Comparison of ENCODE assay signal across 1 cellular context in the genomic region with DNA sequence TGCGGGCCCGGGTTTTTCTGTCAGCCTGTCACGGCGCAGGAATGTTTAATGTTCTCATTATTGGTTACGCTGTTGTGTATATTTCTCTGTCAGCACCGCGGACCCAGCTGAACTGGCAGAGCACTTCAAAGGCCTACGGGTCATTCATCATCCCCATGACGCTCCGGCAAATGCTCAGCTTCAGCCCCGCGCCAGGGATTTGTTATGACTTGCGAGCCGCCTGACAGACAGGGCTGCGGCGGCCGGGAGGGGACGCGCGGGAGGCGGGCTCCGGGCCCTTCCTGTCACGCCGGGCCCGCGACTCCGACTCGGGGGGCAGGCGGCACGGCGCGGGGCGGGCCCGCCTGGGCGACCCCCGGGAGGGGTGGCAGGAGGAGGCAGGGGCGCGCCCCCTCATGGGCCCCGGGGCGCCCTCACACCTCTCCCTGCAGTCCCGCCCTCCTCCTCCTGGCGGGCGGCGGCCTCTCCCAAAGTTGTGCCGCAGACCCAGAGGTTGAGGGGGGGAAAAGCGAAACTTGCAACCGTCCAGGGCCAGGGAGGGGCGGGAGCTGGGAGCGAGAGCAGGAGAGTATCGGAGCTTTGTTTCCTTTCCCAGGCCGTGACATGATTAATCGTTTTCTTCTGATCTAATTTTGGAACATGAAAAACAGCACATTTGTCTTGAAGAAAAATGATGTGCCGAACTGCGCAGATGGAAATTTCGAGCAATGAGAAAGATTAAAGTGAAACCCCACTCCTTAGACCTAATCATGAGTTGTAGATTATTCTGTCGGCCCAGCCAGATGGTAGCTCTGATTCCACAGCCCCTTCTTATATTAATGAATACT.
TF ChIP-seq lines count a peak whose summit lies in the region.

No MANE protein-coding gene starts in this region.

TF ChIP-seq in K562, 482 proteins besides CTCF, POLR2A, EP300 and RAD21 (continued from another document and continues in another):
- peak; percentile 99 for TF ChIP-seq TCF7 (IDR thresholded peaks at IDR 0.05; ENCODE audit: borderline replicate concordance)
- TF ChIP-seq ATF7 (IDR thresholded peaks at IDR 0.05): peak; percentile 68; the same call in 1 of the 2 replicates
- TF ChIP-seq, protein P1, sequence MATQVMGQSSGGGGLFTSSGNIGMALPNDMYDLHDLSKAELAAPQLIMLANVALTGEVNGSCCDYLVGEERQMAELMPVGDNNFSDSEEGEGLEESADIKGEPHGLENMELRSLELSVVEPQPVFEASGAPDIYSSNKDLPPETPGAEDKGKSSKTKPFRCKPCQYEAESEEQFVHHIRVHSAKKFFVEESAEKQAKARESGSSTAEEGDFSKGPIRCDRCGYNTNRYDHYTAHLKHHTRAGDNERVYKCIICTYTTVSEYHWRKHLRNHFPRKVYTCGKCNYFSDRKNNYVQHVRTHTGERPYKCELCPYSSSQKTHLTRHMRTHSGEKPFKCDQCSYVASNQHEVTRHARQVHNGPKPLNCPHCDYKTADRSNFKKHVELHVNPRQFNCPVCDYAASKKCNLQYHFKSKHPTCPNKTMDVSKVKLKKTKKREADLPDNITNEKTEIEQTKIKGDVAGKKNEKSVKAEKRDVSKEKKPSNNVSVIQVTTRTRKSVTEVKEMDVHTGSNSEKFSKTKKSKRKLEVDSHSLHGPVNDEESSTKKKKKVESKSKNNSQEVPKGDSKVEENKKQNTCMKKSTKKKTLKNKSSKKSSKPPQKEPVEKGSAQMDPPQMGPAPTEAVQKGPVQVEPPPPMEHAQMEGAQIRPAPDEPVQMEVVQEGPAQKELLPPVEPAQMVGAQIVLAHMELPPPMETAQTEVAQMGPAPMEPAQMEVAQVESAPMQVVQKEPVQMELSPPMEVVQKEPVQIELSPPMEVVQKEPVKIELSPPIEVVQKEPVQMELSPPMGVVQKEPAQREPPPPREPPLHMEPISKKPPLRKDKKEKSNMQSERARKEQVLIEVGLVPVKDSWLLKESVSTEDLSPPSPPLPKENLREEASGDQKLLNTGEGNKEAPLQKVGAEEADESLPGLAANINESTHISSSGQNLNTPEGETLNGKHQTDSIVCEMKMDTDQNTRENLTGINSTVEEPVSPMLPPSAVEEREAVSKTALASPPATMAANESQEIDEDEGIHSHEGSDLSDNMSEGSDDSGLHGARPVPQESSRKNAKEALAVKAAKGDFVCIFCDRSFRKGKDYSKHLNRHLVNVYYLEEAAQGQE (CRISPR knock-in tag; IDR thresholded peaks at IDR 0.05; ENCODE audit: low read depth): 0 out of 2 replicates have a peak, but pooled peaks have one; percentile 39
- TF ChIP-seq, protein P2, sequence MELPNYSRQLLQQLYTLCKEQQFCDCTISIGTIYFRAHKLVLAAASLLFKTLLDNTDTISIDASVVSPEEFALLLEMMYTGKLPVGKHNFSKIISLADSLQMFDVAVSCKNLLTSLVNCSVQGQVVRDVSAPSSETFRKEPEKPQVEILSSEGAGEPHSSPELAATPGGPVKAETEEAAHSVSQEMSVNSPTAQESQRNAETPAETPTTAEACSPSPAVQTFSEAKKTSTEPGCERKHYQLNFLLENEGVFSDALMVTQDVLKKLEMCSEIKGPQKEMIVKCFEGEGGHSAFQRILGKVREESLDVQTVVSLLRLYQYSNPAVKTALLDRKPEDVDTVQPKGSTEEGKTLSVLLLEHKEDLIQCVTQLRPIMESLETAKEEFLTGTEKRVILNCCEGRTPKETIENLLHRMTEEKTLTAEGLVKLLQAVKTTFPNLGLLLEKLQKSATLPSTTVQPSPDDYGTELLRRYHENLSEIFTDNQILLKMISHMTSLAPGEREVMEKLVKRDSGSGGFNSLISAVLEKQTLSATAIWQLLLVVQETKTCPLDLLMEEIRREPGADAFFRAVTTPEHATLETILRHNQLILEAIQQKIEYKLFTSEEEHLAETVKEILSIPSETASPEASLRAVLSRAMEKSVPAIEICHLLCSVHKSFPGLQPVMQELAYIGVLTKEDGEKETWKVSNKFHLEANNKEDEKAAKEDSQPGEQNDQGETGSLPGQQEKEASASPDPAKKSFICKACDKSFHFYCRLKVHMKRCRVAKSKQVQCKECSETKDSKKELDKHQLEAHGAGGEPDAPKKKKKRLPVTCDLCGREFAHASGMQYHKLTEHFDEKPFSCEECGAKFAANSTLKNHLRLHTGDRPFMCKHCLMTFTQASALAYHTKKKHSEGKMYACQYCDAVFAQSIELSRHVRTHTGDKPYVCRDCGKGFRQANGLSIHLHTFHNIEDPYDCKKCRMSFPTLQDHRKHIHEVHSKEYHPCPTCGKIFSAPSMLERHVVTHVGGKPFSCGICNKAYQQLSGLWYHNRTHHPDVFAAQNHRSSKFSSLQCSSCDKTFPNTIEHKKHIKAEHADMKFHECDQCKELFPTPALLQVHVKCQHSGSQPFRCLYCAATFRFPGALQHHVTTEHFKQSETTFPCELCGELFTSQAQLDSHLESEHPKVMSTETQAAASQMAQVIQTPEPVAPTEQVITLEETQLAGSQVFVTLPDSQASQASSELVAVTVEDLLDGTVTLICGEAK (IDR thresholded peaks at IDR 0.05): peak; percentile 45; the same call in 1 of the 2 replicates
- TF ChIP-seq, protein P2 (CRISPR knock-in tag; IDR thresholded peaks at IDR 0.05): no peak
- TF ChIP-seq, protein P3, sequence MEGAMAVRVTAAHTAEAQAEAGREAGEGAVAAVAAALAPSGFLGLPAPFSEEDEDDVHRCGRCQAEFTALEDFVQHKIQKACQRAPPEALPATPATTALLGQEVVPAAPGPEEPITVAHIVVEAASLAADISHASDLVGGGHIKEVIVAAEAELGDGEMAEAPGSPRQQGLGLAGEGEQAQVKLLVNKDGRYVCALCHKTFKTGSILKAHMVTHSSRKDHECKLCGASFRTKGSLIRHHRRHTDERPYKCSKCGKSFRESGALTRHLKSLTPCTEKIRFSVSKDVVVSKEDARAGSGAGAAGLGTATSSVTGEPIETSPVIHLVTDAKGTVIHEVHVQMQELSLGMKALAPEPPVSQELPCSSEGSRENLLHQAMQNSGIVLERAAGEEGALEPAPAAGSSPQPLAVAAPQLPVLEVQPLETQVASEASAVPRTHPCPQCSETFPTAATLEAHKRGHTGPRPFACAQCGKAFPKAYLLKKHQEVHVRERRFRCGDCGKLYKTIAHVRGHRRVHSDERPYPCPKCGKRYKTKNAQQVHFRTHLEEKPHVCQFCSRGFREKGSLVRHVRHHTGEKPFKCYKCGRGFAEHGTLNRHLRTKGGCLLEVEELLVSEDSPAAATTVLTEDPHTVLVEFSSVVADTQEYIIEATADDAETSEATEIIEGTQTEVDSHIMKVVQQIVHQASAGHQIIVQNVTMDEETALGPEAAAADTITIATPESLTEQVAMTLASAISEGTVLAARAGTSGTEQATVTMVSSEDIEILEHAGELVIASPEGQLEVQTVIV (CRISPR knock-in tag; IDR thresholded peaks at IDR 0.05; ENCODE audit: borderline replicate concordance): no peak
- TF ChIP-seq, protein P4, sequence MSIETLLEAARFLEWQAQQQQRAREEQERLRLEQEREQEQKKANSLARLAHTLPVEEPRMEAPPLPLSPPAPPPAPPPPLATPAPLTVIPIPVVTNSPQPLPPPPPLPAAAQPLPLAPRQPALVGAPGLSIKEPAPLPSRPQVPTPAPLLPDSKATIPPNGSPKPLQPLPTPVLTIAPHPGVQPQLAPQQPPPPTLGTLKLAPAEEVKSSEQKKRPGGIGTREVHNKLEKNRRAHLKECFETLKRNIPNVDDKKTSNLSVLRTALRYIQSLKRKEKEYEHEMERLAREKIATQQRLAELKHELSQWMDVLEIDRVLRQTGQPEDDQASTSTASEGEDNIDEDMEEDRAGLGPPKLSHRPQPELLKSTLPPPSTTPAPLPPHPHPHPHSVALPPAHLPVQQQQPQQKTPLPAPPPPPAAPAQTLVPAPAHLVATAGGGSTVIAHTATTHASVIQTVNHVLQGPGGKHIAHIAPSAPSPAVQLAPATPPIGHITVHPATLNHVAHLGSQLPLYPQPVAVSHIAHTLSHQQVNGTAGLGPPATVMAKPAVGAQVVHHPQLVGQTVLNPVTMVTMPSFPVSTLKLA (conservative IDR thresholded peaks at IDR 0.05): 0 out of 4 replicates have a peak, but pooled peaks of 1 of the 2 experiments have one; percentile 24
- TF ChIP-seq SMC3 (conservative IDR thresholded peaks at IDR 0.05; ENCODE audit: insufficient read depth, low read depth, low read length): 0 out of 2 replicates have a peak, but pooled peaks have one; percentile 20
- TF ChIP-seq, protein P5, sequence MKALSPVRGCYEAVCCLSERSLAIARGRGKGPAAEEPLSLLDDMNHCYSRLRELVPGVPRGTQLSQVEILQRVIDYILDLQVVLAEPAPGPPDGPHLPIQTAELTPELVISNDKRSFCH (CRISPR knock-in tag; IDR thresholded peaks at IDR 0.05): no peak
- TF ChIP-seq, protein P5 (tag; IDR thresholded peaks at IDR 0.05): 0 out of 2 replicates have a peak, but pooled peaks have one; percentile 37
- peak; percentile 60 for TF ChIP-seq RBFOX2 (IDR thresholded peaks at IDR 0.05; ENCODE audit: low read depth, low read length)
- TF ChIP-seq NBN (IDR thresholded peaks at IDR 0.05; ENCODE audit: low read depth): 0 out of 2 replicates have a peak, but pooled peaks have one; percentile 11
- peak; percentile 17 for TF ChIP-seq ETS2 (tag; IDR thresholded peaks at IDR 0.05; ENCODE audit: borderline replicate concordance, poor library complexity, severe bottlenecking)
- peak; percentile 89 for TF ChIP-seq TCF7L2 (IDR thresholded peaks at IDR 0.05; ENCODE audit: low read depth, low read length)
- no peak for TF ChIP-seq BRD4 (IDR thresholded peaks at IDR 0.05)
- TF ChIP-seq, protein P6, sequence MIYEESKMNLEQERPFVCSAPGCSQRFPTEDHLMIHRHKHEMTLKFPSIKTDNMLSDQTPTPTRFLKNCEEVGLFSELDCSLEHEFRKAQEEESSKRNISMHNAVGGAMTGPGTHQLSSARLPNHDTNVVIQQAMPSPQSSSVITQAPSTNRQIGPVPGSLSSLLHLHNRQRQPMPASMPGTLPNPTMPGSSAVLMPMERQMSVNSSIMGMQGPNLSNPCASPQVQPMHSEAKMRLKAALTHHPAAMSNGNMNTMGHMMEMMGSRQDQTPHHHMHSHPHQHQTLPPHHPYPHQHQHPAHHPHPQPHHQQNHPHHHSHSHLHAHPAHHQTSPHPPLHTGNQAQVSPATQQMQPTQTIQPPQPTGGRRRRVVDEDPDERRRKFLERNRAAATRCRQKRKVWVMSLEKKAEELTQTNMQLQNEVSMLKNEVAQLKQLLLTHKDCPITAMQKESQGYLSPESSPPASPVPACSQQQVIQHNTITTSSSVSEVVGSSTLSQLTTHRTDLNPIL (CRISPR knock-in tag; IDR thresholded peaks at IDR 0.05): no peak
- TF ChIP-seq, protein P7, sequence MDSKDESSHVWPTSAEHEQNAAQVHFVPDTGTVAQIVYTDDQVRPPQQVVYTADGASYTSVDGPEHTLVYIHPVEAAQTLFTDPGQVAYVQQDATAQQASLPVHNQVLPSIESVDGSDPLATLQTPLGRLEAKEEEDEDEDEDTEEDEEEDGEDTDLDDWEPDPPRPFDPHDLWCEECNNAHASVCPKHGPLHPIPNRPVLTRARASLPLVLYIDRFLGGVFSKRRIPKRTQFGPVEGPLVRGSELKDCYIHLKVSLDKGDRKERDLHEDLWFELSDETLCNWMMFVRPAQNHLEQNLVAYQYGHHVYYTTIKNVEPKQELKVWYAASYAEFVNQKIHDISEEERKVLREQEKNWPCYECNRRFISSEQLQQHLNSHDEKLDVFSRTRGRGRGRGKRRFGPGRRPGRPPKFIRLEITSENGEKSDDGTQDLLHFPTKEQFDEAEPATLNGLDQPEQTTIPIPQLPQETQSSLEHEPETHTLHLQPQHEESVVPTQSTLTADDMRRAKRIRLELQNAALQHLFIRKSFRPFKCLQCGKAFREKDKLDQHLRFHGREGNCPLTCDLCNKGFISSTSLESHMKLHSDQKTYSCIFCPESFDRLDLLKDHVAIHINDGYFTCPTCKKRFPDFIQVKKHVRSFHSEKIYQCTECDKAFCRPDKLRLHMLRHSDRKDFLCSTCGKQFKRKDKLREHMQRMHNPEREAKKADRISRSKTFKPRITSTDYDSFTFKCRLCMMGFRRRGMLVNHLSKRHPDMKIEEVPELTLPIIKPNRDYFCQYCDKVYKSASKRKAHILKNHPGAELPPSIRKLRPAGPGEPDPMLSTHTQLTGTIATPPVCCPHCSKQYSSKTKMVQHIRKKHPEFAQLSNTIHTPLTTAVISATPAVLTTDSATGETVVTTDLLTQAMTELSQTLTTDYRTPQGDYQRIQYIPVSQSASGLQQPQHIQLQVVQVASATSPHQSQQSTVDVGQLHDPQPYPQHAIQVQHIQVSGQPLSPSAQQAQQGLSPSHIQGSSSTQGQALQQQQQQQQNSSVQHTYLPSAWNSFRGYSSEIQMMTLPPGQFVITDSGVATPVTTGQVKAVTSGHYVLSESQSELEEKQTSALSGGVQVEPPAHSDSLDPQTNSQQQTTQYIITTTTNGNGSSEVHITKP (IDR thresholded peaks at IDR 0.05; ENCODE audit: partially characterized antibody): peak; percentile 79
- TF ChIP-seq E2F3 (CRISPR knock-in tag; IDR thresholded peaks at IDR 0.05): peak; percentile 73; the same call in 1 of the 2 replicates
- TF ChIP-seq XRCC3 (IDR thresholded peaks at IDR 0.05): no peak
- no peak for TF ChIP-seq HNRNPH1 (optimal IDR thresholded peaks at IDR 0.05; ENCODE audit: low read depth, low read length)
- peak in 1 of 2 experiments; percentile 57; a peak in 1 of 4 replicates for TF ChIP-seq KDM4B (IDR thresholded peaks at IDR 0.05; ENCODE audit: borderline replicate concordance in 2 of 2, low read depth in 1 of 2)
- TF ChIP-seq, protein P8, sequence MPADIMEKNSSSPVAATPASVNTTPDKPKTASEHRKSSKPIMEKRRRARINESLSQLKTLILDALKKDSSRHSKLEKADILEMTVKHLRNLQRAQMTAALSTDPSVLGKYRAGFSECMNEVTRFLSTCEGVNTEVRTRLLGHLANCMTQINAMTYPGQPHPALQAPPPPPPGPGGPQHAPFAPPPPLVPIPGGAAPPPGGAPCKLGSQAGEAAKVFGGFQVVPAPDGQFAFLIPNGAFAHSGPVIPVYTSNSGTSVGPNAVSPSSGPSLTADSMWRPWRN (IDR thresholded peaks at IDR 0.05; ENCODE audit: low read depth): peak; percentile 42; the same call in 1 of the 2 replicates
- no peak for TF ChIP-seq TBL1XR1 (IDR thresholded peaks at IDR 0.05; ENCODE audit: low read length in 2 of 2)
